In the genomic region with DNA sequence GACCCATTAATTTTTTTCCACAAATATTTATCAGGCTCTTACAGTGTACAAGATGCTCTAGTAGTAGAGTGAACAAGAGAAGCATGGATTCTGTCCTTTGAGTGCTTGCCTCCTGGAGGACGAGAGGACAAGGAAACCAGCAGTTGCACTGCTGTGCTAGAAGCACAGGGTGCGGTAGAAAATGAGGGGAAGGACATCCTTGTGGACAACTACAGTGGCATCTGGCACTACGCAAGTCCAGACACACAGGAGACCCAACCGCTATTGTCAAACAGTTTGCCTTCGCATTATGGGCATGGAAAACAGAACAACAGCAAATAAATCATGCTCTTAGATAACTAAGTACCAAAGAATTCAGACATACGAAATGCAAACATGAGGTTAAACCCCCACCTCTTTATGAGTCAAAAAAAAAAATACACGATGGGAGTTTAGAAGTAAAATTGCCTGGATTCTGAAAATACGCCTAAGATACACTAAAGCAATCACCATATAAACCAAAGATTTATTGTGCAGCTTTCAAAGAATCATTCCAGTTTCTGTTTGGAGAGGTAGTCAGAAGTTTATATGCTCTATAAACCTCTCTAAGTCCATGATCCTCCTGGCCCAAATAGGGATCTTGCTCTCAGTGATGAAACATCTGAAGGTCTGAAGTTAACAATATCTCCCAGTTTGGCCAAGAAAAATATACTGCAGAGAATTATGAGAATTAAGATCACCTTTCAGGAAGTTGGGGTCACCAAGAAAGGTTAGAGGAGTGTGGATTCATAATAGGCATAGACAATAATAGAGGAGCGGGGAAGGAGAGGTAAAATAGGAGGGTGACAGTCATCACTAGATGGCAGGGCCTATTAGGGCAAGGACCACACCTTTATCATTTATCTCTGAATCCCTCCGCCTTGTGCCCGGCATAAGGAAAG, we compare ENCODE assay signal across 22 cellular contexts.
"Had no signal": no experiment of that assay in that cellular context is flagged by ENCODE, and none has a peak within 500 bp of the region (broad histone marks: within the 10 kb centered on the region; RNA-seq: fewer than 3 reads in every experiment).

No MANE protein-coding gene starts in this region.

- H3K4me1 Mint-ChIP-seq: activated B cell treated with CpG ODN at 0.5 μM for 24 hours; activated CD4-positive, alpha-beta T cell treated with anti-CD3 and anti-CD28 coated beads for 36 hours had no signal

- H3K27me3 Mint-ChIP-seq: activated CD4-positive, alpha-beta T cell treated with anti-CD3 and anti-CD28 coated beads for 36 hours; activated naive CD4-positive, alpha-beta T cell treated with anti-CD3 and anti-CD28 coated beads, Interleukin-2, amount 10 ng/mL, durations not matched to agents 7 days and 5 days; dendritic cell treated with granulocyte-macrophage colony-stimulating factor and Interleukin-4, amounts not matched to agents 40 ng/mL and 50 ng/mL, for 4 days; progenitor cell of endocrine pancreas; stimulated activated naive B cell treated with anti-CD40 and anti-IgM and Interleukin-4, amounts not matched to agents 10 μg/mL and 1 μg/mL and 100 μg/mL, for 72 hours had no signal

- H3K27ac ChIP-seq: upper lobe of left lung had no signal

- FAIRE-seq: frontal cortex, islet of Langerhans had no signal

- H3K4me3 ChIP-seq: upper lobe of left lung had no signal

- H3K9me3 Mint-ChIP-seq: activated B cell treated with CpG ODN at 0.5 μM for 24 hours; activated naive CD4-positive, alpha-beta T cell treated with anti-CD3 and anti-CD28 coated beads, Interleukin-2, amount 10 ng/mL, durations not matched to agents 7 days and 5 days; activated T-cell treated with anti-CD3 and anti-CD28 coated beads, Interleukin-2, amount 50 U/mL, for 72 hours; dendritic cell treated with granulocyte-macrophage colony-stimulating factor and Interleukin-4, amounts not matched to agents 40 ng/mL and 50 ng/mL, for 4 days; natural killer cell had no signal

- H3K27ac Mint-ChIP-seq: activated B cell treated with CpG ODN at 0.5 μM for 24 hours; activated CD4-positive, alpha-beta T cell treated with anti-CD3 and anti-CD28 coated beads for 36 hours; activated naive CD4-positive, alpha-beta T cell treated with anti-CD3 and anti-CD28 coated beads, Interleukin-2, amount 10 ng/mL, durations not matched to agents 7 days and 5 days; activated T-cell treated with anti-CD3 and anti-CD28 coated beads, Interleukin-2, amount 50 U/mL, for 72 hours; dendritic cell treated with granulocyte-macrophage colony-stimulating factor and Interleukin-4, amounts not matched to agents 40 ng/mL and 50 ng/mL, for 4 days; natural killer cell; progenitor cell of endocrine pancreas; stimulated activated naive B cell treated with anti-CD40 and anti-IgM and Interleukin-4, amounts not matched to agents 10 μg/mL and 1 μg/mL and 100 μg/mL, for 72 hours had no signal

- ATAC-seq: activated CD4-positive, alpha-beta T cell treated with anti-CD3 and anti-CD28 coated beads for 36 hours; activated T-cell treated with anti-CD3 and anti-CD28 coated beads, Interleukin-2, amount 50 U/mL, for 72 hours; esophagus mucosa; natural killer cell; stimulated activated naive B cell treated with anti-CD40 and anti-IgM and Interleukin-4, amounts not matched to agents 10 μg/mL and 1 μg/mL and 100 μg/mL, for 72 hours had no signal

- H3K4me1 ChIP-seq: upper lobe of left lung had no signal

- H3K27me3 ChIP-seq: upper lobe of left lung had no signal

- DNase-seq: activated B cell treated with CpG ODN at 0.5 μM for 24 hours; activated CD4-positive, alpha-beta T cell treated with anti-CD3 and anti-CD28 coated beads for 36 hours; activated CD4-positive, alpha-beta T cell treated with anti-CD3 and anti-CD28 coated beads, Interleukin-2, amount 50 U/mL, for 48 hours; activated effector memory CD4-positive, alpha-beta T cell treated with Interleukin-2 at 50 U/mL for 16 hours; activated naive CD4-positive, alpha-beta T cell treated with anti-CD3 and anti-CD28 coated beads, Interleukin-2, amount 10 ng/mL, durations not matched to agents 7 days and 5 days; activated T-cell treated with anti-CD3 and anti-CD28 coated beads, Interleukin-2, amount 50 U/mL, for 72 hours; effector CD8-positive, alpha-beta T cell; hypothalamus; mesenchymal stem cell; natural killer cell; retina; stimulated activated CD4-positive, alpha-beta T cell treated with anti-CD3 and anti-CD28 coated beads, Interleukin-2, amount 100 ng/mL, for 48 hours; stimulated activated CD8-positive, alpha-beta memory T cell treated with anti-CD3 and anti-CD28 coated beads, Interleukin-4, amount 100 ng/mL, for 48 hours; stimulated activated naive B cell treated with anti-CD40 and anti-IgM and Interleukin-4, amounts not matched to agents 10 μg/mL and 1 μg/mL and 100 μg/mL, for 72 hours; T1000; upper lobe of left lung had no signal

- H3K4me3 Mint-ChIP-seq: activated B cell treated with CpG ODN at 0.5 μM for 24 hours; activated CD4-positive, alpha-beta T cell treated with anti-CD3 and anti-CD28 coated beads for 36 hours; activated naive CD4-positive, alpha-beta T cell treated with anti-CD3 and anti-CD28 coated beads, Interleukin-2, amount 10 ng/mL, durations not matched to agents 7 days and 5 days; activated T-cell treated with anti-CD3 and anti-CD28 coated beads, Interleukin-2, amount 50 U/mL, for 72 hours; brain; dendritic cell treated with granulocyte-macrophage colony-stimulating factor and Interleukin-4, amounts not matched to agents 40 ng/mL and 50 ng/mL, for 4 days; natural killer cell; stimulated activated naive B cell treated with anti-CD40 and anti-IgM and Interleukin-4, amounts not matched to agents 10 μg/mL and 1 μg/mL and 100 μg/mL, for 72 hours had no signal

- H3K36me3 Mint-ChIP-seq: activated naive CD4-positive, alpha-beta T cell treated with anti-CD3 and anti-CD28 coated beads, Interleukin-2, amount 10 ng/mL, durations not matched to agents 7 days and 5 days; natural killer cell; stimulated activated naive B cell treated with anti-CD40 and anti-IgM and Interleukin-4, amounts not matched to agents 10 μg/mL and 1 μg/mL and 100 μg/mL, for 72 hours had no signal
